In genomic region chr13:75721307-75721706, GRCh38 we compare ENCODE assay signal across 18 cellular contexts.
A peak's percentile ranks its signal among the peaks of the same experiment; 100 is the strongest.
DNase-seq lines count a peak whose midpoint lies in the region; ATAC-seq, FAIRE-seq and TF ChIP-seq lines count a peak whose summit lies in the region.
"Had no signal": no experiment of that assay in that cellular context is flagged by ENCODE, and none has a peak within 500 bp of the region (broad histone marks: within the 10 kb centered on the region; RNA-seq: fewer than 3 reads in every experiment).

No MANE protein-coding gene starts in this region.

- H3K27me3 ChIP-seq in aorta (ENCODE audit: control insufficient read depth in 1 of 2, insufficient read depth in 2 of 2, low read length in 1 of 2), result no peaks in the 10 kb centered on the region

- no peak overlapping the region for H3K4me3 ChIP-seq in A549
- H3K4me3 ChIP-seq in aorta (ENCODE audit: low read length in 2 of 2), result no peak overlapping the region

- 94% methylated on average over 2 of the region's 2 CpGs for WGBS in A549 (ENCODE audit: missing lambda C conversion rate)
- 86 to 91% methylated on average over 2 of the region's 2 CpGs for WGBS in aorta, 2 donors

- H3K36me3 ChIP-seq in aorta (ENCODE audit: control insufficient read depth in 1 of 2, insufficient read depth in 2 of 2, low read length in 1 of 2), result no peaks in the 10 kb centered on the region

- no peak for TF ChIP-seq RAD21 in A549 (conservative IDR thresholded peaks at IDR 0.05 in 1 of 2, IDR thresholded peaks at IDR 0.05 in 1 of 2)

- intact Hi-C loops in aorta (cut with DNase I), result no loop called here

- no peak overlapping the region for H3K4me2 ChIP-seq in A549

- TF ChIP-seq POLR2A in A549 (IDR thresholded peaks at IDR 0.05; ENCODE audit: low read length), result no peak
- TF ChIP-seq POLR2A in H54 (IDR thresholded peaks at IDR 0.05; ENCODE audit: low read depth, low read length), result no peak

- POLR2A ChIA-PET in A549 (lab: Yijun Ruan, JAX), result no interaction called here

- FAIRE-seq in A549 (lab: Jason Lieb, UNC), result no peak
- FAIRE-seq in H54 (lab: Jason Lieb, UNC), result peak; percentile 77
- FAIRE-seq in endometrium (lab: Jason Lieb, UNC), result peak; percentile 15
- FAIRE-seq: GM12891 had no signal

- no peak for DNase-seq in A549 (ENCODE audit: low read depth in 1 of 2, low spot score in 1 of 2)
- no peak for DNase-seq in H54 (ENCODE audit: insufficient read length, low spot score)
- DNase-seq in GM13976 (ENCODE audit: low spot score), result no peak
- no peak for DNase-seq in aorta
- DNase-seq: 8988T; C1 segment of cervical spinal cord; Calu3; CD4-positive, alpha-beta memory T cell; COR-L47; DMS53; DMS79 treated with DMSO at 0.1 percent for 48 hours; GF-D8; GOT3; H7; HCEC 1CT had no signal

- in situ Hi-C loops in GM13976 (cut with MboI; ENCODE audit: low sequenced_read_pairs, unreplicated experiment), result no loop called here

- TF ChIP-seq EP300 in A549 (IDR thresholded peaks at IDR 0.05), result no peak

- H3K9me3 ChIP-seq in A549 (peaks cover 2% of the 10 kb centered on the region; the same call in 1 of the 3 replicates), aorta (ENCODE audit: control insufficient read depth, low read length) (no peaks in the 10 kb centered on the region)

- TF ChIP-seq CTCF in A549 (IDR thresholded peaks at IDR 0.05) (no peak), GM13976 (IDR thresholded peaks at IDR 0.05; ENCODE audit: borderline replicate concordance, control extremely low read depth, extremely low read depth, insufficient read depth, missing control alignments) (no peak)

- CTCF ChIA-PET in A549 (lab: Yijun Ruan, JAX), result no interaction called here

- H3K27ac ChIP-seq in A549 (no peak overlapping the region), aorta (ENCODE audit: low read depth in 1 of 2, low read length in 2 of 2) (no peak overlapping the region)

- ATAC-seq in A549 (no peak), GM19351 (IDR thresholded peaks at IDR 0.05; ENCODE audit: unreplicated experiment) (no peak), aorta (ENCODE audit: low FRiP score) (no peak)

- H3K4me1 ChIP-seq in A549 (peaks cover 29% of the 10 kb centered on the region), aorta (ENCODE audit: control insufficient read depth in 1 of 2, insufficient read depth in 2 of 2, low read length in 2 of 2) (no peaks in the 10 kb centered on the region)

TF ChIP-seq in A549, 52 proteins besides CTCF, POLR2A, EP300 and RAD21:
- TF ChIP-seq RARB (CRISPR knock-in tag; IDR thresholded peaks at IDR 0.05) (no peak), SREBF2 (IDR thresholded peaks at IDR 0.05) (no peak), KDM1A (IDR thresholded peaks at IDR 0.05; ENCODE audit: low read depth) (no peak), MAFK (IDR thresholded peaks at IDR 0.05; ENCODE audit: partially characterized antibody) (peak; percentile 36)
